ENCODE assay signal across 1 cellular context in the genomic region with DNA sequence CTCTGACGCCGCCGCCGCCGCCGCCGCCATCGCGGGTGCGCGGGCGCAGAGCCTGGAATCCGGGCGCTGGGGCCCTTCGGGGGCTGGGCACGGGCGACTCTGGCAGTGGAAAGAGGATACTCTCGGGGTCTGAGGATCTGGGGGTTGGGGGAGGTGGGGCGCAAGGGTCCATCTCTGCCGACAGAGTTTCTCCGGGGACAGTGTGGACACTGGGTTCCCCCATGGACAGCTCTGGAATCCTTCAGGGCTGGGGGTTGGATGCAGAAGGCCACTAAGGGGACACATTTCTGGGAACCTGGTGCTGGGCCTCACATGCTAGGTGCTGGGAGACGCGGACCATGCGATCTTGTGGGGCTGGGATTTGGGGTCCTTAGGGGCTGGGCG.
A peak's percentile ranks its signal among the peaks of the same experiment; 100 is the strongest.
TF ChIP-seq lines count a peak whose summit lies in the region.

No MANE protein-coding gene starts in this region.

TF ChIP-seq in H1, 55 proteins besides CTCF, POLR2A, EP300 and RAD21:
- TF ChIP-seq RBBP5 (IDR thresholded peaks at IDR 0.05; ENCODE audit: borderline replicate concordance, low read depth, low read length) (peak; percentile 29; the same call in 1 of the 2 replicates), EZH2 (IDR thresholded peaks at IDR 0.05; ENCODE audit: low read depth, low read length, severe bottlenecking) (peak; percentile 40), CREB1 (IDR thresholded peaks at IDR 0.05) (no peak)
